ENCODE assay signal across 1 cellular context in the genomic region with DNA sequence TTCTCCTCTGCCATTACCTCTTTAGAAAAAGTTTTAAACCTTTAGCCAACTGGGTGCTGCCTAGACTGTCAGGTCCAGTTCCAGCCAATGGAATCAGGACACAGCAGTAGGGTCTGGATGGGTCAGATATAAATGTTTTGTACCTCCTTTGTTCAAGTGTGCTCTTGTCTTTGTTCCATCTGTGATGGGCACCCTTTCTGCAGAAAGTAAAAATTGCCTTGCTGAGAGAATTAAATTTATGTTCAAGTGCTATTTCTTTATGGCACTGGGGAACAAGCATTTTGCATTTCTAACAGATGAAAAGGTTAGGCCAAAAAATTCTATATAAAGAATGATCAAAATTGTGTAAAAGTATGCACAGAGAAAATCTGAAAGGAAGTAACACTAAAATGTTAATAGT.
TF ChIP-seq lines count a peak whose summit lies in the region.

No MANE protein-coding gene starts in this region.

TF ChIP-seq in K562, 482 proteins besides CTCF, POLR2A, EP300 and RAD21:
- TF ChIP-seq TRIM24 (IDR thresholded peaks at IDR 0.05) (0 out of 4 replicates have a peak, but pooled peaks of 1 of the 2 experiments have one; percentile 17), TRIM28 (IDR thresholded peaks at IDR 0.05) (peak; percentile 68; the same call in 1 of the 2 replicates), CBX3 (IDR thresholded peaks at IDR 0.05; ENCODE audit: borderline replicate concordance in 1 of 2, low read length in 2 of 2) (peak in 1 of 2 experiments; percentile 80; a peak in 2 of 3 replicates), ZEB2 (IDR thresholded peaks at IDR 0.05) (0 out of 2 replicates have a peak, but pooled peaks have one; percentile 27), DNMT1 (IDR thresholded peaks at IDR 0.05) (no peak), GTF2A2 (tag; IDR thresholded peaks at IDR 0.05) (no peak), RBM15 (IDR thresholded peaks at IDR 0.05; ENCODE audit: insufficient read depth, low read length) (no peak), BCOR (IDR thresholded peaks at IDR 0.05) (no peak), C11orf30 (IDR thresholded peaks at IDR 0.05; ENCODE audit: low read depth) (no peak), XRCC3 (IDR thresholded peaks at IDR 0.05) (0 out of 2 replicates have a peak, but pooled peaks have one; percentile 35), MCM3 (IDR thresholded peaks at IDR 0.05) (no peak), TBL1XR1 (IDR thresholded peaks at IDR 0.05; ENCODE audit: low read length in 2 of 2) (no peak), ZNF561 (CRISPR knock-in tag; conservative IDR thresholded peaks at IDR 0.05) (peak; percentile 91)
- TF ChIP-seq, protein P1, sequence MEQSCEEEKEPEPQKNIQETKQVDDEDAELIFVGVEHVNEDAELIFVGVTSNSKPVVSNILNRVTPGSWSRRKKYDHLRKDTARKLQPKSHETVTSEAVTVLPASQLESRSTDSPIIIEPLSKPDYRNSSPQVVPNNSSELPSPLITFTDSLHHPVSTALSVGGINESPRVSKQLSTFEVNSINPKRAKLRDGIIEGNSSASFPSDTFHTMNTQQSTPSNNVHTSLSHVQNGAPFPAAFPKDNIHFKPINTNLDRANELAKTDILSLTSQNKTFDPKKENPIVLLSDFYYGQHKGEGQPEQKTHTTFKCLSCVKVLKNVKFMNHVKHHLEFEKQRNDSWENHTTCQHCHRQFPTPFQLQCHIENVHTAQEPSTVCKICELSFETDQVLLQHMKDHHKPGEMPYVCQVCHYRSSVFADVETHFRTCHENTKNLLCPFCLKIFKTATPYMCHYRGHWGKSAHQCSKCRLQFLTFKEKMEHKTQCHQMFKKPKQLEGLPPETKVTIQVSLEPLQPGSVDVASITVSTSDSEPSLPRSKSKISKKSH (CRISPR knock-in tag; IDR thresholded peaks at IDR 0.05): 0 out of 2 replicates have a peak, but pooled peaks have one; percentile 41
- TF ChIP-seq, protein P2, sequence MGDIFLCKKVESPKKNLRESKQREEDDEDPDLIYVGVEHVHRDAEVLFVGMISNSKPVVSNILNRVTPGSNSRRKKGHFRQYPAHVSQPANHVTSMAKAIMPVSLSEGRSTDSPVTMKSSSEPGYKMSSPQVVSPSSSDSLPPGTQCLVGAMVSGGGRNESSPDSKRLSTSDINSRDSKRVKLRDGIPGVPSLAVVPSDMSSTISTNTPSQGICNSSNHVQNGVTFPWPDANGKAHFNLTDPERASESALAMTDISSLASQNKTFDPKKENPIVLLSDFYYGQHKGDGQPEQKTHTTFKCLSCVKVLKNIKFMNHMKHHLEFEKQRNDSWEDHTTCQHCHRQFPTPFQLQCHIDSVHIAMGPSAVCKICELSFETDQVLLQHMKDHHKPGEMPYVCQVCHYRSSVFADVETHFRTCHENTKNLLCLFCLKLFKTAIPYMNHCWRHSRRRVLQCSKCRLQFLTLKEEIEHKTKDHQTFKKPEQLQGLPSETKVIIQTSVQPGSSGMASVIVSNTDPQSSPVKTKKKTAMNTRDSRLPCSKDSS (IDR thresholded peaks at IDR 0.05; ENCODE audit: low read depth, partially characterized antibody): peak; percentile 94
- TF ChIP-seq, protein P3, sequence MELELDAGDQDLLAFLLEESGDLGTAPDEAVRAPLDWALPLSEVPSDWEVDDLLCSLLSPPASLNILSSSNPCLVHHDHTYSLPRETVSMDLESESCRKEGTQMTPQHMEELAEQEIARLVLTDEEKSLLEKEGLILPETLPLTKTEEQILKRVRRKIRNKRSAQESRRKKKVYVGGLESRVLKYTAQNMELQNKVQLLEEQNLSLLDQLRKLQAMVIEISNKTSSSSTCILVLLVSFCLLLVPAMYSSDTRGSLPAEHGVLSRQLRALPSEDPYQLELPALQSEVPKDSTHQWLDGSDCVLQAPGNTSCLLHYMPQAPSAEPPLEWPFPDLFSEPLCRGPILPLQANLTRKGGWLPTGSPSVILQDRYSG (tag; conservative IDR thresholded peaks at IDR 0.05; ENCODE audit: low read depth): no peak
